ENCODE assay signal across 28 cellular contexts in genomic region chr18:3619746-3620145, GRCh38.
"Had no signal": no experiment of that assay in that cellular context is flagged by ENCODE, and none has a peak within 500 bp of the region (broad histone marks: within the 10 kb centered on the region; RNA-seq: fewer than 3 reads in every experiment).

No MANE protein-coding gene starts in this region.

- H3K36me3 Mint-ChIP-seq: activated naive CD4-positive, alpha-beta T cell treated with anti-CD3 and anti-CD28 coated beads, Interleukin-2, amount 50 U/mL, for 72 hours had no signal

- H3K9me2 ChIP-seq: SK-N-SH had no signal

- H3K9me3 ChIP-seq: Peyer's patch, SJCRH30, SK-N-SH had no signal

- H3K9me3 Mint-ChIP-seq: activated T-cell treated with anti-CD3 and anti-CD28 coated beads, Interleukin-2, amount 50 U/mL, for 4 hours had no signal

- H3K27me3 Mint-ChIP-seq: activated CD4-positive, alpha-beta T cell treated with anti-CD3 and anti-CD28 coated beads for 36 hours; activated CD8-positive, alpha-beta memory T cell treated with anti-CD3 and anti-CD28 coated beads, Interleukin-2, amount 10 ng/mL, durations not matched to agents 7 days and 5 days had no signal

- ATAC-seq: activated CD4-positive, alpha-beta T cell treated with anti-CD3 and anti-CD28 coated beads for 36 hours; activated CD8-positive, alpha-beta memory T cell treated with anti-CD3 and anti-CD28 coated beads, Interleukin-2, amount 10 ng/mL, durations not matched to agents 7 days and 5 days; activated CD8-positive, alpha-beta T cell treated with anti-CD3 and anti-CD28 coated beads, Interleukin-2, amount 10 ng/mL, durations not matched to agents 7 days and 5 days; activated naive CD4-positive, alpha-beta T cell treated with anti-CD3 and anti-CD28 coated beads, Interleukin-2, amount 50 U/mL, for 72 hours; activated T-cell treated with anti-CD3 and anti-CD28 coated beads, Interleukin-2, amount 50 U/mL, for 4 hours had no signal

- H3K4me3 ChIP-seq: cardiac muscle cell, Peyer's patch, SJCRH30 had no signal

- H3K4me3 Mint-ChIP-seq: activated CD4-positive, alpha-beta T cell treated with anti-CD3 and anti-CD28 coated beads for 36 hours; activated CD8-positive, alpha-beta memory T cell treated with anti-CD3 and anti-CD28 coated beads, Interleukin-2, amount 10 ng/mL, durations not matched to agents 7 days and 5 days; activated CD8-positive, alpha-beta T cell treated with anti-CD3 and anti-CD28 coated beads, Interleukin-2, amount 10 ng/mL, durations not matched to agents 7 days and 5 days; activated T-cell treated with anti-CD3 and anti-CD28 coated beads, Interleukin-2, amount 50 U/mL, for 4 hours had no signal

- H3K36me3 ChIP-seq: brain microvascular endothelial cell, cardiac muscle cell, Peyer's patch, SJCRH30 had no signal

- H3K27ac Mint-ChIP-seq: activated CD4-positive, alpha-beta T cell treated with anti-CD3 and anti-CD28 coated beads for 36 hours; activated CD8-positive, alpha-beta memory T cell treated with anti-CD3 and anti-CD28 coated beads, Interleukin-2, amount 10 ng/mL, durations not matched to agents 7 days and 5 days; activated CD8-positive, alpha-beta T cell treated with anti-CD3 and anti-CD28 coated beads, Interleukin-2, amount 10 ng/mL, durations not matched to agents 7 days and 5 days; activated naive CD4-positive, alpha-beta T cell treated with anti-CD3 and anti-CD28 coated beads, Interleukin-2, amount 50 U/mL, for 72 hours had no signal

- DNase-seq: activated CD4-positive, alpha-beta T cell treated with anti-CD3 and anti-CD28 coated beads for 36 hours; activated CD4-positive, CD25-positive, alpha-beta regulatory T cell; activated CD8-positive, alpha-beta memory T cell treated with anti-CD3 and anti-CD28 coated beads, Interleukin-2, amount 10 ng/mL, durations not matched to agents 7 days and 5 days; activated CD8-positive, alpha-beta T cell treated with anti-CD3 and anti-CD28 coated beads, Interleukin-2, amount 10 ng/mL, durations not matched to agents 7 days and 5 days; activated effector memory CD4-positive, alpha-beta T cell treated with anti-CD3 and anti-CD28 coated beads, Interleukin-2, amount 50 U/mL, for 16 hours; activated naive CD4-positive, alpha-beta T cell treated with Interleukin-2 at 50 U/mL for 16 hours; activated T-cell treated with anti-CD3 and anti-CD28 coated beads, Interleukin-2, amount 50 U/mL, for 4 hours; brain microvascular endothelial cell; cerebellar nuclear complex; NCI-H1048; NCI-H1417; NCI-H1694; NCI-H2029; NCI-H2107; NCI-H345; NCI-H510A; NCI-H526 treated with DMSO at 0.1 percent for 48 hours; NK-92 treated with Interleukin-12 subunit alpha and Interleukin-12 subunit beta, amount 100 ng/mL, for 24 hours; OCI-M1; Peyer's patch; Right ventricle myocardium superior; SJCRH30; SK-N-SH; T-helper 1 cell had no signal

- H3K9ac ChIP-seq: SK-N-SH had no signal

- H3K4me2 ChIP-seq: SK-N-SH had no signal

- H3K27ac ChIP-seq: brain microvascular endothelial cell, cardiac muscle cell, Peyer's patch, RWPE1, SJCRH30, VCaP had no signal

- H3K27me3 ChIP-seq: brain microvascular endothelial cell, cardiac muscle cell, Peyer's patch, SJCRH30 had no signal
